In genomic region chr12:89861086-89861485, GRCh38 we compare ENCODE assay signal across 15 cellular contexts.
DNase-seq lines count a peak whose midpoint lies in the region; ATAC-seq and TF ChIP-seq lines count a peak whose summit lies in the region.
"Had no signal": no experiment of that assay in that cellular context is flagged by ENCODE, and none has a peak within 500 bp of the region (broad histone marks: within the 10 kb centered on the region; RNA-seq: fewer than 3 reads in every experiment).

No MANE protein-coding gene starts in this region.

- peaks cover 11% of the 10 kb centered on the region for H3K36me3 Mint-ChIP-seq in T-helper 2 cell treated with Interferon-gamma antibody and Interleukin-4, amounts not matched to agents 5 μg/mL and 100 μg/mL, for 36 hours (ENCODE audit: low read depth)
- H3K36me3 Mint-ChIP-seq in activated CD8-positive, alpha-beta T cell treated with anti-CD3 and anti-CD28 coated beads, Interleukin-2, amount 10 ng/mL, durations not matched to agents 7 days and 5 days (ENCODE audit: low read depth) = peaks cover 29% of the 10 kb centered on the region

- H3K27me3 ChIP-seq in gastrocnemius medialis = no peaks in the 10 kb centered on the region

- no peak for DNase-seq in T-helper 2 cell treated with Interferon-gamma antibody and Interleukin-4, amounts not matched to agents 5 μg/mL and 100 μg/mL, for 36 hours (ENCODE audit: low spot score)
- DNase-seq in T-helper 2 cell = no peak
- peak; percentile 33 for DNase-seq in HCEC 1CT
- no peak for DNase-seq in activated CD8-positive, alpha-beta T cell treated with anti-CD3 and anti-CD28 coated beads, Interleukin-2, amount 10 ng/mL, durations not matched to agents 7 days and 5 days
- peak; percentile 48 for DNase-seq in iris pigment epithelial cell (ENCODE audit: low read depth)
- DNase-seq in gastrocnemius medialis = no peak
- DNase-seq: lower lobe of right lung, MV-4-11, NCI-H2107, NCI-H82, SHP77 treated with DMSO at 0.1 percent for 48 hours had no signal

- in situ Hi-C loops in gastrocnemius medialis (cut with MboI; ENCODE audit: low sequenced_read_pairs in 4 of 4) = no loop called here

- intact Hi-C loops in gastrocnemius medialis (cut with DNase I; ENCODE audit: low total_unique reads) = no loop called here

- POLR2A ChIA-PET in activated CD8-positive, alpha-beta T cell treated with anti-CD3 and anti-CD28 coated beads, Interleukin-2, amount 10 ng/mL, durations not matched to agents 7 days and 5 days (lab: Charles Lee) = interaction anchor here (1.1 kb wide), 1 partner anchor 83 kb away, joined by 3 read pairs; no protein-coding TSS in a partner anchor

- no peak overlapping the region for H3K4me3 Mint-ChIP-seq in T-helper 2 cell treated with Interferon-gamma antibody and Interleukin-4, amounts not matched to agents 5 μg/mL and 100 μg/mL, for 36 hours
- no peak overlapping the region for H3K4me3 Mint-ChIP-seq in activated CD8-positive, alpha-beta T cell treated with anti-CD3 and anti-CD28 coated beads, Interleukin-2, amount 10 ng/mL, durations not matched to agents 7 days and 5 days

- H3K4me1 Mint-ChIP-seq in T-helper 2 cell treated with Interferon-gamma antibody and Interleukin-4, amounts not matched to agents 5 μg/mL and 100 μg/mL, for 36 hours (ENCODE audit: low read depth) = peaks cover 51% of the 10 kb centered on the region
- H3K4me1 Mint-ChIP-seq in activated CD8-positive, alpha-beta T cell treated with anti-CD3 and anti-CD28 coated beads, Interleukin-2, amount 10 ng/mL, durations not matched to agents 7 days and 5 days (ENCODE audit: low read depth) = peaks cover 47% of the 10 kb centered on the region

- H3K27ac ChIP-seq in gastrocnemius medialis = no peak overlapping the region
- H3K27ac ChIP-seq: coronary artery, lower lobe of right lung had no signal

- peaks cover 17% of the 10 kb centered on the region for H3K9me3 Mint-ChIP-seq in T-helper 2 cell treated with Interferon-gamma antibody and Interleukin-4, amounts not matched to agents 5 μg/mL and 100 μg/mL, for 36 hours
- H3K9me3 Mint-ChIP-seq in activated CD8-positive, alpha-beta T cell treated with anti-CD3 and anti-CD28 coated beads, Interleukin-2, amount 10 ng/mL, durations not matched to agents 7 days and 5 days (ENCODE audit: insufficient read depth) = peaks cover 12% of the 10 kb centered on the region

- no peak for ATAC-seq in activated CD8-positive, alpha-beta T cell treated with anti-CD3 and anti-CD28 coated beads, Interleukin-2, amount 10 ng/mL, durations not matched to agents 7 days and 5 days
- ATAC-seq in GM21786 (IDR thresholded peaks at IDR 0.05; ENCODE audit: unreplicated experiment) (no peak), gastrocnemius medialis (no peak), GM19455 (IDR thresholded peaks at IDR 0.05; ENCODE audit: unreplicated experiment) (no peak)
- ATAC-seq: lower lobe of right lung had no signal

- no peak for TF ChIP-seq POLR2A in gastrocnemius medialis (IDR thresholded peaks at IDR 0.05)

- H3K27me3 Mint-ChIP-seq in T-helper 2 cell treated with Interferon-gamma antibody and Interleukin-4, amounts not matched to agents 5 μg/mL and 100 μg/mL, for 36 hours (ENCODE audit: low read depth) = no peaks in the 10 kb centered on the region
- H3K27me3 Mint-ChIP-seq in activated CD8-positive, alpha-beta T cell treated with anti-CD3 and anti-CD28 coated beads, Interleukin-2, amount 10 ng/mL, durations not matched to agents 7 days and 5 days (ENCODE audit: low read depth) = no peaks in the 10 kb centered on the region

- H3K36me3 ChIP-seq in gastrocnemius medialis = no peaks in the 10 kb centered on the region
- H3K36me3 ChIP-seq: lower lobe of right lung had no signal

- H3K9me3 ChIP-seq in gastrocnemius medialis = no peaks in the 10 kb centered on the region
- H3K9me3 ChIP-seq: lower lobe of right lung had no signal

- H3K4me3 ChIP-seq in gastrocnemius medialis = no peak overlapping the region
- H3K4me3 ChIP-seq: coronary artery, lower lobe of right lung, skin epidermis had no signal

- TF ChIP-seq CTCF in gastrocnemius medialis (IDR thresholded peaks at IDR 0.05 in 4 of 5, conservative IDR thresholded peaks at IDR 0.05 in 1 of 5) = no peak

- CTCF ChIA-PET in activated CD8-positive, alpha-beta T cell treated with anti-CD3 and anti-CD28 coated beads, Interleukin-2, amount 10 ng/mL, durations not matched to agents 7 days and 5 days (lab: Charles Lee) = interaction anchor here (1.0 to 1.4 kb wide), 2 partner anchors 14 to 23 kb away, joined by 3 to 4 read pairs; no protein-coding TSS in a partner anchor

- peak overlapping the region; percentile 34 for H3K27ac Mint-ChIP-seq in T-helper 2 cell treated with Interferon-gamma antibody and Interleukin-4, amounts not matched to agents 5 μg/mL and 100 μg/mL, for 36 hours
- H3K27ac Mint-ChIP-seq in activated CD8-positive, alpha-beta T cell treated with anti-CD3 and anti-CD28 coated beads, Interleukin-2, amount 10 ng/mL, durations not matched to agents 7 days and 5 days = peak overlapping the region; percentile 62

- peaks cover 0 to 10% of the 10 kb centered on the region in 2 donors for H3K4me1 ChIP-seq in gastrocnemius medialis

Comparison
In these comparisons a context has a peak if more than half of its experiments do, and no peak if none do; other contexts are left out.
1. DNase-seq: peak in HCEC 1CT (single experiment) and iris pigment epithelial cell (single experiment); none in T-helper 2 cell treated with Interferon-gamma antibody and Interleukin-4, amounts not matched to agents 5 μg/mL and 100 μg/mL, for 36 hours (single experiment), T-helper 2 cell (0 of 5), activated CD8-positive, alpha-beta T cell treated with anti-CD3 and anti-CD28 coated beads, Interleukin-2, amount 10 ng/mL, durations not matched to agents 7 days and 5 days (single experiment) and gastrocnemius medialis (0 of 2).